ENCODE assay signal across 12 cellular contexts in genomic region chr13:111176421-111176820, GRCh38.
A peak's percentile ranks its signal among the peaks of the same experiment; 100 is the strongest.
DNase-seq lines count a peak whose midpoint lies in the region; FAIRE-seq and TF ChIP-seq lines count a peak whose summit lies in the region.
"Had no signal": no experiment of that assay in that cellular context is flagged by ENCODE, and none has a peak within 500 bp of the region (broad histone marks: within the 10 kb centered on the region; RNA-seq: fewer than 3 reads in every experiment).

No MANE protein-coding gene starts in this region.

- H3K4me1 Mint-ChIP-seq in activated CD4-positive, alpha-beta T cell treated with anti-CD3 and anti-CD28 coated beads, Interleukin-2, amount 10 ng/mL, durations not matched to agents 7 days and 5 days, result peaks cover 75% of the 10 kb centered on the region
- H3K4me1 Mint-ChIP-seq in activated T-helper 2 cell treated with anti-CD3 and anti-CD28 coated beads, Interferon-gamma antibody, Interleukin-2, Interleukin-4, amounts not matched to agents 10 μg/mL and 5 μg/mL and 100 μg/mL, durations not matched to agents 14 hours and 24 hours and 36 hours (ENCODE audit: low read depth), result peaks cover 58% of the 10 kb centered on the region
- H3K4me1 Mint-ChIP-seq in glutamatergic neuron (ENCODE audit: low read depth, unreplicated experiment), result peaks cover 87% of the 10 kb centered on the region

- no peaks in the 10 kb centered on the region for H3K27me3 Mint-ChIP-seq in activated CD4-positive, alpha-beta T cell treated with anti-CD3 and anti-CD28 coated beads, Interleukin-2, amount 10 ng/mL, durations not matched to agents 7 days and 5 days
- H3K27me3 Mint-ChIP-seq in activated T-helper 2 cell treated with anti-CD3 and anti-CD28 coated beads, Interferon-gamma antibody, Interleukin-2, Interleukin-4, amounts not matched to agents 10 μg/mL and 5 μg/mL and 100 μg/mL, durations not matched to agents 14 hours and 24 hours and 36 hours (ENCODE audit: low read depth), result no peaks in the 10 kb centered on the region
- peaks cover 25% of the 10 kb centered on the region for H3K27me3 Mint-ChIP-seq in glutamatergic neuron (ENCODE audit: unreplicated experiment)

- H3K4me3 Mint-ChIP-seq in activated CD4-positive, alpha-beta T cell treated with anti-CD3 and anti-CD28 coated beads, Interleukin-2, amount 10 ng/mL, durations not matched to agents 7 days and 5 days, result no peak overlapping the region
- H3K4me3 Mint-ChIP-seq in activated T-helper 2 cell treated with anti-CD3 and anti-CD28 coated beads, Interferon-gamma antibody, Interleukin-2, Interleukin-4, amounts not matched to agents 10 μg/mL and 5 μg/mL and 100 μg/mL, durations not matched to agents 14 hours and 24 hours and 36 hours (ENCODE audit: low read depth), result no peak overlapping the region
- peak overlapping the region; percentile 22 for H3K4me3 Mint-ChIP-seq in glutamatergic neuron (ENCODE audit: unreplicated experiment)
- H3K4me3 Mint-ChIP-seq: nephron had no signal

- H3K4me1 ChIP-seq in testis, result peaks cover 18% of the 10 kb centered on the region
- H3K4me1 ChIP-seq: A549 had no signal

- TF ChIP-seq CTCF in glutamatergic neuron (IDR thresholded peaks at IDR 0.05; ENCODE audit: partially characterized antibody, unreplicated experiment) (no peak), testis (IDR thresholded peaks at IDR 0.05) (no peak)

- peak overlapping the region; percentile 40 to 90 for H3K27ac ChIP-seq in testis
- H3K27ac ChIP-seq: A549 had no signal

- intact Hi-C loops in activated T-helper 2 cell treated with anti-CD3 and anti-CD28 coated beads, Interferon-gamma antibody, Interleukin-2, Interleukin-4, amounts not matched to agents 10 μg/mL and 5 μg/mL and 100 μg/mL, durations not matched to agents 14 hours and 24 hours and 36 hours (cut with micrococcal nuclease), result no loop called here
- intact Hi-C loops in testis (cut with DNase I; ENCODE audit: low total_unique reads), result no loop called here

- CTCF ChIA-PET in activated CD4-positive, alpha-beta T cell treated with anti-CD3 and anti-CD28 coated beads, Interleukin-2, amount 10 ng/mL, durations not matched to agents 7 days and 5 days (lab: Charles Lee), result interaction anchor here (0.6 to 3.3 kb wide), 2 partner anchors 11 to 68 kb away, joined by 3 to 12 read pairs; no protein-coding TSS in a partner anchor

- peak overlapping the region; percentile 58 for H3K27ac Mint-ChIP-seq in activated CD4-positive, alpha-beta T cell treated with anti-CD3 and anti-CD28 coated beads, Interleukin-2, amount 10 ng/mL, durations not matched to agents 7 days and 5 days
- peak overlapping the region; percentile 4 for H3K27ac Mint-ChIP-seq in activated T-helper 2 cell treated with anti-CD3 and anti-CD28 coated beads, Interferon-gamma antibody, Interleukin-2, Interleukin-4, amounts not matched to agents 10 μg/mL and 5 μg/mL and 100 μg/mL, durations not matched to agents 14 hours and 24 hours and 36 hours
- peak overlapping the region; percentile 93 for H3K27ac Mint-ChIP-seq in glutamatergic neuron (ENCODE audit: unreplicated experiment)

- WGBS in testis, 2 donors, result 88 to 95% methylated on average over 8 of the region's 8 CpGs

- H3K27me3 ChIP-seq in testis, result no peaks in the 10 kb centered on the region
- H3K27me3 ChIP-seq: body of pancreas had no signal

- DNase-seq in activated CD4-positive, alpha-beta T cell treated with anti-CD3 and anti-CD28 coated beads, Interleukin-2, amount 10 ng/mL, durations not matched to agents 7 days and 5 days, result no peak
- DNase-seq in activated CD4-positive, alpha-beta T cell treated with anti-CD3 and anti-CD28 coated beads for 1 hour, result no peak
- no peak for DNase-seq in activated T-helper 2 cell treated with anti-CD3 and anti-CD28 coated beads, Interferon-gamma antibody, Interleukin-2, Interleukin-4, amounts not matched to agents 10 μg/mL and 5 μg/mL and 100 μg/mL, durations not matched to agents 14 hours and 24 hours and 36 hours (ENCODE audit: low spot score)
- DNase-seq in glutamatergic neuron (no peak), testis (no peak), kidney glomerular epithelial cell (lab: John Stamatoyannopoulos, UW) (no peak), GM12892 (ENCODE audit: insufficient read length) (no peak)
- no peak for DNase-seq in stimulated activated CD4-positive, alpha-beta T cell treated with anti-CD3 and anti-CD28 coated beads, Interleukin-4, amount 100 ng/mL, for 24 hours
- DNase-seq: NCI-H187 treated with DMSO at 0.1 percent for 48 hours had no signal

- no peaks in the 10 kb centered on the region for H3K36me3 ChIP-seq in testis (ENCODE audit: low read depth, missing control alignments)

- peaks cover 86% of the 10 kb centered on the region for H3K36me3 Mint-ChIP-seq in activated CD4-positive, alpha-beta T cell treated with anti-CD3 and anti-CD28 coated beads, Interleukin-2, amount 10 ng/mL, durations not matched to agents 7 days and 5 days (ENCODE audit: low read depth)
- peaks cover 78% of the 10 kb centered on the region for H3K36me3 Mint-ChIP-seq in activated T-helper 2 cell treated with anti-CD3 and anti-CD28 coated beads, Interferon-gamma antibody, Interleukin-2, Interleukin-4, amounts not matched to agents 10 μg/mL and 5 μg/mL and 100 μg/mL, durations not matched to agents 14 hours and 24 hours and 36 hours (ENCODE audit: low read depth)
- H3K36me3 Mint-ChIP-seq in glutamatergic neuron (ENCODE audit: unreplicated experiment), result peaks cover 5% of the 10 kb centered on the region

- POLR2A ChIA-PET in activated CD4-positive, alpha-beta T cell treated with anti-CD3 and anti-CD28 coated beads, Interleukin-2, amount 10 ng/mL, durations not matched to agents 7 days and 5 days (lab: Charles Lee), result no interaction called here

- no peak for TF ChIP-seq POLR2A in testis (IDR thresholded peaks at IDR 0.05)
- TF ChIP-seq POLR2A in GM12892 (IDR thresholded peaks at IDR 0.05; ENCODE audit: low read depth, low read length), result no peak

- peaks cover 17% of the 10 kb centered on the region for H3K9me3 Mint-ChIP-seq in activated CD4-positive, alpha-beta T cell treated with anti-CD3 and anti-CD28 coated beads, Interleukin-2, amount 10 ng/mL, durations not matched to agents 7 days and 5 days
- peaks cover 17% of the 10 kb centered on the region for H3K9me3 Mint-ChIP-seq in activated T-helper 2 cell treated with anti-CD3 and anti-CD28 coated beads, Interferon-gamma antibody, Interleukin-2, Interleukin-4, amounts not matched to agents 10 μg/mL and 5 μg/mL and 100 μg/mL, durations not matched to agents 14 hours and 24 hours and 36 hours
- H3K9me3 Mint-ChIP-seq in glutamatergic neuron (ENCODE audit: unreplicated experiment), result peaks cover 26% of the 10 kb centered on the region
- H3K9me3 Mint-ChIP-seq: nephron had no signal

- no peak overlapping the region for H3K4me3 ChIP-seq in testis
- H3K4me3 ChIP-seq: A549, body of pancreas had no signal

- FAIRE-seq in GM12892 (lab: Jason Lieb, UNC), result no peak
- FAIRE-seq: A549 had no signal

- no peaks in the 10 kb centered on the region for H3K9me3 ChIP-seq in testis
- H3K9me3 ChIP-seq: A549, body of pancreas had no signal

Comparison
In these comparisons a context has a peak if more than half of its experiments do, and no peak if none do; other contexts are left out.
1. H3K27ac Mint-ChIP-seq: peak in every context shown above with its lines; median percentile 93 in glutamatergic neuron; 58 in activated CD4-positive, alpha-beta T cell treated with anti-CD3 and anti-CD28 coated beads, Interleukin-2, amount 10 ng/mL, durations not matched to agents 7 days and 5 days; 4 in activated T-helper 2 cell treated with anti-CD3 and anti-CD28 coated beads, Interferon-gamma antibody, Interleukin-2, Interleukin-4, amounts not matched to agents 10 μg/mL and 5 μg/mL and 100 μg/mL, durations not matched to agents 14 hours and 24 hours and 36 hours.